ENCODE assay signal across 38 cellular contexts in the genomic region with DNA sequence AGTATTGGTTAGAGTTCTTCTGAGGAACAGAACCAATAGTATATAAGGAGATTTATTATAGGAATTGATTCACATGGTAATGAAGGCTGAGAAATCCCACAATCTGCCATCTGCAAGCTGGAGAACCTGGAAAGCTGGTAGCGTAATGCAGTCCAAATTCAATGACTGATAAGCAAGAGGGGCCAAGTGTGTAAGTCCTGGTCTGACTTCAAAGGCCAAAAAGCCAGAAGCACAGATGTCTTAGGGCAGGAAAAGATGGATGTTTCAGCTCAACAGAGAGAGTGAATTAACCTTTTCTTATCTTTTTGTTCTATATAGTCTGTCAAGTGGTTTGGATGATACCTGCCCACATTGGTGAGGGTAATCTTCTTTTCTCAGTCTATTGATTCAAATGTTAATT.
"Had no signal": no experiment of that assay in that cellular context is flagged by ENCODE, and none has a peak within 500 bp of the region (broad histone marks: within the 10 kb centered on the region; RNA-seq: fewer than 3 reads in every experiment).

No MANE protein-coding gene starts in this region.

- H3K27me3 Mint-ChIP-seq: activated naive CD4-positive, alpha-beta T cell treated with anti-CD3 and anti-CD28 coated beads, Interleukin-2, amount 10 ng/mL, durations not matched to agents 7 days and 5 days; activated naive CD4-positive, alpha-beta T cell treated with anti-CD3 and anti-CD28 coated beads, Interleukin-2, amount 50 U/mL, for 24 hours; activated naive CD8-positive, alpha-beta T cell; activated naive CD8-positive, alpha-beta T cell treated with anti-CD3 and anti-CD28 coated beads for 36 hours; activated naive CD8-positive, alpha-beta T cell treated with anti-CD3 and anti-CD28 coated beads, Interleukin-2, amount 10 ng/mL, durations not matched to agents 7 days and 5 days; activated naive CD8-positive, alpha-beta T cell treated with anti-CD3 and anti-CD28 coated beads, Interleukin-2, amount 50 U/mL, for 24 hours; activated T-cell treated with anti-CD3 and anti-CD28 coated beads, Interleukin-2, amount 50 U/mL, for 24 hours; activated T-helper 17 cell treated with anti-CD3 and anti-CD28 coated beads, Interleukin-2, amount 50 U/mL, for 72 hours; brain; central memory CD8-positive, alpha-beta T cell had no signal

- H3K4me1 Mint-ChIP-seq: activated naive CD4-positive, alpha-beta T cell treated with anti-CD3 and anti-CD28 coated beads, Interleukin-2, amount 10 ng/mL, durations not matched to agents 7 days and 5 days; activated naive CD4-positive, alpha-beta T cell treated with anti-CD3 and anti-CD28 coated beads, Interleukin-2, amount 50 U/mL, for 24 hours; activated naive CD8-positive, alpha-beta T cell treated with anti-CD3 and anti-CD28 coated beads for 36 hours; activated naive CD8-positive, alpha-beta T cell treated with anti-CD3 and anti-CD28 coated beads, Interleukin-2, amount 10 ng/mL, durations not matched to agents 7 days and 5 days; activated naive CD8-positive, alpha-beta T cell treated with anti-CD3 and anti-CD28 coated beads, Interleukin-2, amount 50 U/mL, for 24 hours; activated T-helper 17 cell treated with anti-CD3 and anti-CD28 coated beads, Interleukin-2, amount 50 U/mL, for 72 hours; brain; central memory CD8-positive, alpha-beta T cell had no signal

- H3K4me3 ChIP-seq: adrenal gland, ascending aorta, body of pancreas, breast epithelium, cardiac muscle cell had no signal

- H3K36me3 ChIP-seq: adrenal gland, ascending aorta, brain microvascular endothelial cell, cardiac muscle cell had no signal

- H3K27ac ChIP-seq: adrenal gland, ascending aorta, body of pancreas, brain microvascular endothelial cell, breast epithelium, cardiac muscle cell had no signal

- H3K4me1 ChIP-seq: adrenal gland, ascending aorta, body of pancreas, breast epithelium had no signal

- H3K9me3 Mint-ChIP-seq: activated naive CD4-positive, alpha-beta T cell treated with anti-CD3 and anti-CD28 coated beads, Interleukin-2, amount 50 U/mL, for 24 hours; activated naive CD8-positive, alpha-beta T cell treated with anti-CD3 and anti-CD28 coated beads, Interleukin-2, amount 50 U/mL, for 24 hours had no signal

- H3K4me3 Mint-ChIP-seq: activated naive CD4-positive, alpha-beta T cell treated with anti-CD3 and anti-CD28 coated beads for 36 hours; activated naive CD4-positive, alpha-beta T cell treated with anti-CD3 and anti-CD28 coated beads, Interleukin-2, amount 10 ng/mL, durations not matched to agents 7 days and 5 days; activated naive CD4-positive, alpha-beta T cell treated with anti-CD3 and anti-CD28 coated beads, Interleukin-2, amount 50 U/mL, for 24 hours; activated naive CD8-positive, alpha-beta T cell; activated naive CD8-positive, alpha-beta T cell treated with anti-CD3 and anti-CD28 coated beads for 36 hours; activated naive CD8-positive, alpha-beta T cell treated with anti-CD3 and anti-CD28 coated beads, Interleukin-2, amount 10 ng/mL, durations not matched to agents 7 days and 5 days; activated naive CD8-positive, alpha-beta T cell treated with anti-CD3 and anti-CD28 coated beads, Interleukin-2, amount 50 U/mL, for 24 hours; activated T-cell treated with anti-CD3 and anti-CD28 coated beads, Interleukin-2, amount 50 U/mL, for 24 hours; activated T-cell treated with anti-CD3 and anti-CD28 coated beads, Interleukin-2, amount 50 U/mL, for 4 hours; activated T-cell treated with anti-CD3 and anti-CD28 coated beads, Interleukin-2, amount 50 U/mL, for 72 hours; activated T-helper 1 cell treated with anti-CD3 and anti-CD28 coated beads, Interleukin-12 subunit alpha, Interleukin-12 subunit beta, Interleukin-2, Interleukin-4 antibody, amounts not matched to agents 30 ng/mL and 10 ng/mL and 1 ng/mL, durations not matched to agents 14 hours and 24 hours and 36 hours; activated T-helper 17 cell treated with anti-CD3 and anti-CD28 coated beads, Interleukin-2, amount 50 U/mL, for 72 hours; brain; central memory CD8-positive, alpha-beta T cell had no signal

- H3K27ac Mint-ChIP-seq: activated naive CD4-positive, alpha-beta T cell treated with anti-CD3 and anti-CD28 coated beads for 36 hours; activated naive CD4-positive, alpha-beta T cell treated with anti-CD3 and anti-CD28 coated beads, Interleukin-2, amount 10 ng/mL, durations not matched to agents 7 days and 5 days; activated naive CD4-positive, alpha-beta T cell treated with anti-CD3 and anti-CD28 coated beads, Interleukin-2, amount 50 U/mL, for 24 hours; activated naive CD4-positive, alpha-beta T cell treated with anti-CD3 and anti-CD28 coated beads, Interleukin-2, amount 50 U/mL, for 72 hours; activated naive CD8-positive, alpha-beta T cell; activated naive CD8-positive, alpha-beta T cell treated with anti-CD3 and anti-CD28 coated beads for 36 hours; activated naive CD8-positive, alpha-beta T cell treated with anti-CD3 and anti-CD28 coated beads, Interleukin-2, amount 10 ng/mL, durations not matched to agents 7 days and 5 days; activated naive CD8-positive, alpha-beta T cell treated with anti-CD3 and anti-CD28 coated beads, Interleukin-2, amount 50 U/mL, for 24 hours; activated T-cell treated with anti-CD3 and anti-CD28 coated beads, Interleukin-2, amount 50 U/mL, for 24 hours; activated T-cell treated with anti-CD3 and anti-CD28 coated beads, Interleukin-2, amount 50 U/mL, for 72 hours; activated T-helper 1 cell treated with anti-CD3 and anti-CD28 coated beads, Interleukin-12 subunit alpha, Interleukin-12 subunit beta, Interleukin-2, Interleukin-4 antibody, amounts not matched to agents 30 ng/mL and 10 ng/mL and 1 ng/mL, durations not matched to agents 14 hours and 24 hours and 36 hours; activated T-helper 17 cell treated with anti-CD3 and anti-CD28 coated beads, Interleukin-2, amount 50 U/mL, for 72 hours; activated T-helper 2 cell treated with anti-CD3 and anti-CD28 coated beads, Interferon-gamma antibody, Interleukin-2, Interleukin-4, amounts not matched to agents 10 μg/mL and 5 μg/mL and 100 μg/mL, durations not matched to agents 14 hours and 24 hours and 36 hours; brain had no signal

- H3K27me3 ChIP-seq: adrenal gland, ascending aorta, body of pancreas, brain microvascular endothelial cell, breast epithelium, cardiac muscle cell had no signal

- DNase-seq: activated effector memory CD4-positive, alpha-beta T cell treated with anti-CD3 and anti-CD28 coated beads, Interleukin-2, amount 50 U/mL, for 16 hours; activated effector memory CD4-positive, alpha-beta T cell treated with Interleukin-2 at 50 U/mL for 16 hours; activated gamma-delta T cell; activated gamma-delta T cell treated with Interleukin-2 at 50 U/mL for 16 hours; activated naive CD4-positive, alpha-beta T cell; activated naive CD4-positive, alpha-beta T cell treated with anti-CD3 and anti-CD28 coated beads for 36 hours; activated naive CD4-positive, alpha-beta T cell treated with anti-CD3 and anti-CD28 coated beads, Interleukin-2, amount 10 ng/mL, durations not matched to agents 7 days and 5 days; activated naive CD4-positive, alpha-beta T cell treated with anti-CD3 and anti-CD28 coated beads, Interleukin-2, amount 50 U/mL, for 16 hours; activated naive CD4-positive, alpha-beta T cell treated with Interleukin-2 at 50 U/mL for 16 hours; activated naive CD8-positive, alpha-beta T cell treated with anti-CD3 and anti-CD28 coated beads for 36 hours; activated naive CD8-positive, alpha-beta T cell treated with anti-CD3 and anti-CD28 coated beads, Interleukin-2, amount 10 ng/mL, durations not matched to agents 7 days and 5 days; activated naive CD8-positive, alpha-beta T cell treated with anti-CD3 and anti-CD28 coated beads, Interleukin-2, amount 50 U/mL, for 24 hours; activated T-cell treated with anti-CD3 and anti-CD28 coated beads, Interleukin-2, amount 50 U/mL, for 1 hour; activated T-cell treated with anti-CD3 and anti-CD28 coated beads, Interleukin-2, amount 50 U/mL, for 24 hours; activated T-cell treated with anti-CD3 and anti-CD28 coated beads, Interleukin-2, amount 50 U/mL, for 4 hours; activated T-cell treated with anti-CD3 and anti-CD28 coated beads, Interleukin-2, amount 50 U/mL, for 48 hours; activated T-cell treated with anti-CD3 and anti-CD28 coated beads, Interleukin-2, amount 50 U/mL, for 72 hours; adrenal gland; amniotic stem cell; amygdala; anterior cingulate cortex; aorta; body of pancreas; brain microvascular endothelial cell; caudate nucleus; central memory CD4-positive, alpha-beta T cell; cerebellar nuclear complex had no signal

- H3K9me3 ChIP-seq: adrenal gland, ascending aorta, body of pancreas, breast epithelium had no signal

- H3K36me3 Mint-ChIP-seq: activated naive CD4-positive, alpha-beta T cell treated with anti-CD3 and anti-CD28 coated beads, Interleukin-2, amount 10 ng/mL, durations not matched to agents 7 days and 5 days; activated naive CD4-positive, alpha-beta T cell treated with anti-CD3 and anti-CD28 coated beads, Interleukin-2, amount 50 U/mL, for 24 hours; activated naive CD4-positive, alpha-beta T cell treated with anti-CD3 and anti-CD28 coated beads, Interleukin-2, amount 50 U/mL, for 72 hours; activated naive CD8-positive, alpha-beta T cell; activated naive CD8-positive, alpha-beta T cell treated with anti-CD3 and anti-CD28 coated beads for 36 hours; activated naive CD8-positive, alpha-beta T cell treated with anti-CD3 and anti-CD28 coated beads, Interleukin-2, amount 10 ng/mL, durations not matched to agents 7 days and 5 days; brain had no signal
